In genomic region chr15:29812384-29812694, GRCh38 we compare ENCODE assay signal across 1 cellular context.
TF ChIP-seq lines count a peak whose summit lies in the region.

No MANE protein-coding gene starts in this region.

TF ChIP-seq in WTC11, 78 proteins besides CTCF, POLR2A, EP300 and RAD21 (continued from another document):
- TF ChIP-seq, protein P1, sequence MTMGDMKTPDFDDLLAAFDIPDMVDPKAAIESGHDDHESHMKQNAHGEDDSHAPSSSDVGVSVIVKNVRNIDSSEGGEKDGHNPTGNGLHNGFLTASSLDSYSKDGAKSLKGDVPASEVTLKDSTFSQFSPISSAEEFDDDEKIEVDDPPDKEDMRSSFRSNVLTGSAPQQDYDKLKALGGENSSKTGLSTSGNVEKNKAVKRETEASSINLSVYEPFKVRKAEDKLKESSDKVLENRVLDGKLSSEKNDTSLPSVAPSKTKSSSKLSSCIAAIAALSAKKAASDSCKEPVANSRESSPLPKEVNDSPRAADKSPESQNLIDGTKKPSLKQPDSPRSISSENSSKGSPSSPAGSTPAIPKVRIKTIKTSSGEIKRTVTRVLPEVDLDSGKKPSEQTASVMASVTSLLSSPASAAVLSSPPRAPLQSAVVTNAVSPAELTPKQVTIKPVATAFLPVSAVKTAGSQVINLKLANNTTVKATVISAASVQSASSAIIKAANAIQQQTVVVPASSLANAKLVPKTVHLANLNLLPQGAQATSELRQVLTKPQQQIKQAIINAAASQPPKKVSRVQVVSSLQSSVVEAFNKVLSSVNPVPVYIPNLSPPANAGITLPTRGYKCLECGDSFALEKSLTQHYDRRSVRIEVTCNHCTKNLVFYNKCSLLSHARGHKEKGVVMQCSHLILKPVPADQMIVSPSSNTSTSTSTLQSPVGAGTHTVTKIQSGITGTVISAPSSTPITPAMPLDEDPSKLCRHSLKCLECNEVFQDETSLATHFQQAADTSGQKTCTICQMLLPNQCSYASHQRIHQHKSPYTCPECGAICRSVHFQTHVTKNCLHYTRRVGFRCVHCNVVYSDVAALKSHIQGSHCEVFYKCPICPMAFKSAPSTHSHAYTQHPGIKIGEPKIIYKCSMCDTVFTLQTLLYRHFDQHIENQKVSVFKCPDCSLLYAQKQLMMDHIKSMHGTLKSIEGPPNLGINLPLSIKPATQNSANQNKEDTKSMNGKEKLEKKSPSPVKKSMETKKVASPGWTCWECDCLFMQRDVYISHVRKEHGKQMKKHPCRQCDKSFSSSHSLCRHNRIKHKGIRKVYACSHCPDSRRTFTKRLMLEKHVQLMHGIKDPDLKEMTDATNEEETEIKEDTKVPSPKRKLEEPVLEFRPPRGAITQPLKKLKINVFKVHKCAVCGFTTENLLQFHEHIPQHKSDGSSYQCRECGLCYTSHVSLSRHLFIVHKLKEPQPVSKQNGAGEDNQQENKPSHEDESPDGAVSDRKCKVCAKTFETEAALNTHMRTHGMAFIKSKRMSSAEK (CRISPR knock-in tag; IDR thresholded peaks at IDR 0.05; ENCODE audit: borderline replicate concordance) = no peak
- TF ChIP-seq OVOL2 (CRISPR knock-in tag; IDR thresholded peaks at IDR 0.05; ENCODE audit: borderline replicate concordance) = no peak
